8 cellular contexts compared by ENCODE assay signal in genomic region chr9:41034697-41035096, GRCh38.
DNase-seq lines count a peak whose midpoint lies in the region; ATAC-seq, FAIRE-seq and TF ChIP-seq lines count a peak whose summit lies in the region.
"Not testable (repeated sequence)": the region's sequence is repeated elsewhere in the genome, so short reads cannot be mapped to it uniquely, and the experiment has no call there.

No MANE protein-coding gene starts in this region.

- H4K20me1 ChIP-seq in GM23248 (ENCODE audit: insufficient read depth); osteoblast (ENCODE audit: insufficient read depth, low read length): not testable (repeated sequence)

- not testable (repeated sequence) for H2AFZ ChIP-seq in GM23248; osteoblast (ENCODE audit: low read length)

- not testable (repeated sequence) for H3K36me3 ChIP-seq in GM23248 (ENCODE audit: low read depth); osteoblast (ENCODE audit: insufficient read depth, low read length)

- H3K79me2 ChIP-seq in GM23248 (ENCODE audit: insufficient read depth); osteoblast (ENCODE audit: insufficient read depth, low read length): not testable (repeated sequence)

- H3K4me1 ChIP-seq in GM23248 (ENCODE audit: insufficient read depth) (peaks cover 25% of the 10 kb centered on the region), osteoblast (ENCODE audit: insufficient read depth, low read length) (peaks cover 13% of the 10 kb centered on the region)
- not testable (repeated sequence) for H3K4me1 ChIP-seq in foreskin keratinocyte

- H3K9me2 ChIP-seq in GM23248 (ENCODE audit: insufficient read depth), result not testable (repeated sequence)

- peaks cover 13% of the 10 kb centered on the region for H3K27me3 ChIP-seq in GM23248 (replicated peaks; ENCODE audit: insufficient read depth)
- not testable (repeated sequence) for H3K27me3 ChIP-seq in dorsolateral prefrontal cortex; foreskin keratinocyte; osteoblast (ENCODE audit: insufficient read depth, low read length)

- H3K27ac ChIP-seq in GM23248 (peak overlapping the region; percentile 5; the same call in 1 of the 2 replicates), dorsolateral prefrontal cortex (peak overlapping the region in 55 of 59 donors; percentile 0 to 93 (median 76)), osteoblast (ENCODE audit: low read depth, low read length) (peak overlapping the region; percentile 56)
- not testable (repeated sequence) for H3K27ac ChIP-seq in foreskin keratinocyte

- in situ Hi-C loops in GM23248 (cut with MboI); astrocyte of the cerebellum (cut with HindIII; ENCODE audit: low sequenced_read_pairs): not testable (repeated sequence)

- not testable (repeated sequence) for FAIRE-seq in RCC 7860 (lab: Jason Lieb, UNC)

- H3K9me3 ChIP-seq in GM23248 (ENCODE audit: low read depth); osteoblast (ENCODE audit: low read depth, low read length): not testable (repeated sequence)

- ATAC-seq in foreskin keratinocyte, result peak; percentile 29

- DNase-seq in AG09309 (ENCODE audit: low read depth) (peak; percentile 62), GM23248 (peak; percentile 76), RCC 7860 (ENCODE audit: low spot score) (peak; percentile 71), astrocyte of the cerebellum (ENCODE audit: low read depth) (peak; percentile 73), foreskin keratinocyte (peak; percentile 41 to 67), stromal cell of bone marrow (ENCODE audit: low read depth) (peak; percentile 31)
- not testable (repeated sequence) for DNase-seq in dorsolateral prefrontal cortex; osteoblast (ENCODE audit: insufficient read length, low spot score, missing footprints)

- TF ChIP-seq CTCF in AG09309 (IDR thresholded peaks at IDR 0.05; ENCODE audit: control insufficient read depth, insufficient read depth, low read depth, low read length, missing control alignments); astrocyte of the cerebellum (IDR thresholded peaks at IDR 0.05; ENCODE audit: low read depth, low read length, missing control alignments); dorsolateral prefrontal cortex (IDR thresholded peaks at IDR 0.05 in 54 of 56, conservative IDR thresholded peaks at IDR 0.05 in 2 of 56; ENCODE audit: low read depth in 1 of 56, partially characterized antibody in 56 of 56); foreskin keratinocyte (conservative IDR thresholded peaks at IDR 0.05); osteoblast (IDR thresholded peaks at IDR 0.05; ENCODE audit: extremely low read depth, low read depth, low read length): not testable (repeated sequence)

- intact Hi-C loops in dorsolateral prefrontal cortex (cut with DNase I), result not testable (repeated sequence)

- not testable (repeated sequence) for H3K4me3 ChIP-seq in AG09309 (ENCODE audit: control insufficient read depth, low read depth, low read length); GM23248; astrocyte of the cerebellum (ENCODE audit: low read depth, low read length); osteoblast (ENCODE audit: insufficient read depth, low read length)
- H3K4me3 ChIP-seq in dorsolateral prefrontal cortex, result peak overlapping the region in 2 of 59 donors; percentile 8 to 11

- peak overlapping the region; percentile 15 for H3K4me2 ChIP-seq in GM23248 (ENCODE audit: unreplicated experiment)
- H3K4me2 ChIP-seq in osteoblast (ENCODE audit: insufficient read depth, low read length), result peak overlapping the region; percentile 6

- H3K9ac ChIP-seq in GM23248, result not testable (repeated sequence)

- 8 to 13% methylated on average over 1 of the region's 1 CpG for WGBS in GM23248 (ENCODE audit: low coverage in 1 of 2, low lambda C conversion rate in 2 of 2, missing lambda C conversion rate in 2 of 2), 2 experiments

- peaks cover 23% of the 10 kb centered on the region for H3F3A ChIP-seq in GM23248 (ENCODE audit: insufficient read depth)
